16 cellular contexts compared by ENCODE assay signal in genomic region chr21:35019631-35020032, GRCh38. TPM values are rescaled to one million over a fixed set of nuclear protein-coding genes. Genes with fewer than 3 reads are reported as not detected.
DNase-seq lines count a peak whose midpoint lies in the region; ATAC-seq and TF ChIP-seq lines count a peak whose summit lies in the region.
"Had no signal": no experiment of that assay in that cellular context is flagged by ENCODE, and none has a peak within 500 bp of the region (broad histone marks: within the 10 kb centered on the region; RNA-seq: fewer than 3 reads in every experiment).

No MANE protein-coding gene starts in this region.

- intact Hi-C loops in activated CD4-positive, alpha-beta T cell treated with anti-CD3 and anti-CD28 coated beads for 36 hours (cut with DNase I, micrococcal nuclease) = no loop called here
- intact Hi-C loops in activated CD4-positive, alpha-beta T cell treated with anti-CD3 and anti-CD28 coated beads, Interleukin-2, amount 10 ng/mL, durations not matched to agents 24 days and 14 days (cut with micrococcal nuclease) = no loop called here
- intact Hi-C loops in left lung (cut with DNase I) = loop anchor here in 1 of 2 donors (10.0 kb wide), 1 partner anchor 95 kb away; no protein-coding TSS in a partner anchor
- intact Hi-C loops in stomach (cut with DNase I; ENCODE audit: low total_unique reads) = no loop called here

- TF ChIP-seq CTCF in left lung (IDR thresholded peaks at IDR 0.05) = no peak
- no peak for TF ChIP-seq CTCF in stomach (IDR thresholded peaks at IDR 0.05)

- peaks cover 12% of the 10 kb centered on the region for H3K36me3 Mint-ChIP-seq in activated CD4-positive, alpha-beta T cell treated with anti-CD3 and anti-CD28 coated beads for 36 hours (ENCODE audit: low read depth)
- peaks cover 44% of the 10 kb centered on the region for H3K36me3 Mint-ChIP-seq in activated CD4-positive, alpha-beta T cell treated with anti-CD3 and anti-CD28 coated beads, Interleukin-2, amount 10 ng/mL, durations not matched to agents 24 days and 14 days (ENCODE audit: low read depth)
- peaks cover 43% of the 10 kb centered on the region for H3K36me3 Mint-ChIP-seq in T-cell

- peak overlapping the region; percentile 24 for H3K27ac Mint-ChIP-seq in activated CD4-positive, alpha-beta T cell treated with anti-CD3 and anti-CD28 coated beads for 36 hours
- no peak overlapping the region for H3K27ac Mint-ChIP-seq in activated CD4-positive, alpha-beta T cell treated with anti-CD3 and anti-CD28 coated beads, Interleukin-2, amount 10 ng/mL, durations not matched to agents 24 days and 14 days
- H3K27ac Mint-ChIP-seq in T-cell = peak overlapping the region; percentile 32 to 45
- H3K27ac Mint-ChIP-seq: activated naive CD4-positive, alpha-beta T cell treated with anti-CD3 and anti-CD28 coated beads, Interleukin-2, amount 10 ng/mL, durations not matched to agents 7 days and 5 days had no signal

- H3K27me3 Mint-ChIP-seq in activated CD4-positive, alpha-beta T cell treated with anti-CD3 and anti-CD28 coated beads for 36 hours = no peaks in the 10 kb centered on the region
- H3K27me3 Mint-ChIP-seq in activated CD4-positive, alpha-beta T cell treated with anti-CD3 and anti-CD28 coated beads, Interleukin-2, amount 10 ng/mL, durations not matched to agents 24 days and 14 days = no peaks in the 10 kb centered on the region
- no peaks in the 10 kb centered on the region for H3K27me3 Mint-ChIP-seq in T-cell
- H3K27me3 Mint-ChIP-seq: activated naive CD4-positive, alpha-beta T cell treated with anti-CD3 and anti-CD28 coated beads, Interleukin-2, amount 10 ng/mL, durations not matched to agents 7 days and 5 days had no signal

- TF ChIP-seq POLR2A in stomach (IDR thresholded peaks at IDR 0.05) = no peak

- H3K4me3 Mint-ChIP-seq in activated CD4-positive, alpha-beta T cell treated with anti-CD3 and anti-CD28 coated beads for 36 hours = no peak overlapping the region
- H3K4me3 Mint-ChIP-seq in activated CD4-positive, alpha-beta T cell treated with anti-CD3 and anti-CD28 coated beads, Interleukin-2, amount 10 ng/mL, durations not matched to agents 24 days and 14 days = no peak overlapping the region
- no peak overlapping the region for H3K4me3 Mint-ChIP-seq in T-cell
- H3K4me3 Mint-ChIP-seq: activated naive CD4-positive, alpha-beta T cell treated with anti-CD3 and anti-CD28 coated beads, Interleukin-2, amount 10 ng/mL, durations not matched to agents 7 days and 5 days had no signal

- WGBS in stomach, 5 donors = 24 to 55% (median 42%) methylated on average over 9 of the region's 9 CpGs

- CTCF ChIA-PET in activated CD4-positive, alpha-beta T cell treated with anti-CD3 and anti-CD28 coated beads for 36 hours (lab: Charles Lee) = interaction anchor here (0.6 to 1.4 kb wide), 2 partner anchors 14 to 989 kb away, joined by 3 read pairs; no protein-coding TSS in a partner anchor
- CTCF ChIA-PET in T-cell (lab: Charles Lee) = interaction anchor here in 1 of 2 donors (1.9 kb wide), 1 partner anchor 27 kb away, joined by 7 read pairs; no protein-coding TSS in a partner anchor

- peaks cover 2% of the 10 kb centered on the region for H3K9me3 Mint-ChIP-seq in activated CD4-positive, alpha-beta T cell treated with anti-CD3 and anti-CD28 coated beads for 36 hours (ENCODE audit: low read depth)
- peaks cover 3% of the 10 kb centered on the region for H3K9me3 Mint-ChIP-seq in activated CD4-positive, alpha-beta T cell treated with anti-CD3 and anti-CD28 coated beads, Interleukin-2, amount 10 ng/mL, durations not matched to agents 24 days and 14 days
- H3K9me3 Mint-ChIP-seq in T-cell = no peaks in the 10 kb centered on the region
- H3K9me3 Mint-ChIP-seq: activated naive CD4-positive, alpha-beta T cell treated with anti-CD3 and anti-CD28 coated beads, Interleukin-2, amount 10 ng/mL, durations not matched to agents 7 days and 5 days had no signal

- H3K9me3 ChIP-seq in left lung (no peaks in the 10 kb centered on the region), stomach (no peaks in the 10 kb centered on the region)
- H3K9me3 ChIP-seq: gastrocnemius medialis, HAP-1, right atrium auricular region, SJSA1 had no signal

- DNase-seq in activated CD4-positive, alpha-beta T cell treated with anti-CD3 and anti-CD28 coated beads for 36 hours = no peak
- DNase-seq in activated CD4-positive, alpha-beta T cell treated with anti-CD3 and anti-CD28 coated beads, Interleukin-2, amount 10 ng/mL, durations not matched to agents 24 days and 14 days = no peak
- DNase-seq in T-cell (peak in 1 of 34 experiments; percentile 0), left lung (no peak), stomach (peak; percentile 75), NCI-H69 (lab: John Stamatoyannopoulos, UW) (no peak)
- DNase-seq: 8988T; activated naive CD4-positive, alpha-beta T cell treated with anti-CD3 and anti-CD28 coated beads, Interleukin-2, amount 10 ng/mL, durations not matched to agents 7 days and 5 days; gastrocnemius medialis; NK-92 treated with Interleukin-12 subunit alpha and Interleukin-12 subunit beta, amount 100 ng/mL, for 24 hours; stimulated activated CD4-positive, alpha-beta T cell treated with anti-CD3 and anti-CD28 coated beads, Interleukin-4, amount 100 ng/mL, for 1 hour had no signal

- ATAC-seq in activated CD4-positive, alpha-beta T cell treated with anti-CD3 and anti-CD28 coated beads for 36 hours = no peak
- ATAC-seq in T-cell (replicated peaks in 1 of 4) = no peak
- peak; percentile 88 for ATAC-seq in left lung
- ATAC-seq in HG03521 (IDR thresholded peaks at IDR 0.05; ENCODE audit: unreplicated experiment) = no peak
- no peak for ATAC-seq in GM21526 (IDR thresholded peaks at IDR 0.05; ENCODE audit: low FRiP score, unreplicated experiment)
- ATAC-seq: gastrocnemius medialis had no signal

- H3K36me3 ChIP-seq in left lung = no peaks in the 10 kb centered on the region
- H3K36me3 ChIP-seq in stomach = no peaks in the 10 kb centered on the region
- H3K36me3 ChIP-seq: gastrocnemius medialis, HAP-1, right atrium auricular region, SJSA1 had no signal

- H3K27me3 ChIP-seq in left lung (no peaks in the 10 kb centered on the region), stomach (no peaks in the 10 kb centered on the region)
- H3K27me3 ChIP-seq: gastrocnemius medialis, right atrium auricular region, SJSA1 had no signal

- H3K4me3 ChIP-seq in left lung = no peak overlapping the region
- H3K4me3 ChIP-seq in stomach = no peak overlapping the region
- H3K4me3 ChIP-seq: gastrocnemius medialis, HAP-1, right atrium auricular region, SJSA1 had no signal

- H3K27ac ChIP-seq in left lung (no peak overlapping the region), stomach (peak overlapping the region in 3 of 5 donors; percentile 29 to 51 (median 36))
- H3K27ac ChIP-seq: gastrocnemius medialis, right atrium auricular region, SJSA1 had no signal

- TF ChIP-seq EP300 in stomach (IDR thresholded peaks at IDR 0.05) = no peak

- POLR2A ChIA-PET in activated CD4-positive, alpha-beta T cell treated with anti-CD3 and anti-CD28 coated beads for 36 hours (lab: Charles Lee) = interaction anchor here (0.6 to 0.8 kb wide), 2 partner anchors 20 to 170 kb away, joined by 3 to 4 read pairs; no protein-coding TSS in a partner anchor
- POLR2A ChIA-PET in T-cell (lab: Charles Lee) = interaction anchor here (0.6 to 0.8 kb wide), 2 partner anchors 29 to 96 kb away, joined by 3 to 4 read pairs; no protein-coding TSS in a partner anchor

- peaks cover 90% of the 10 kb centered on the region for H3K4me1 Mint-ChIP-seq in activated CD4-positive, alpha-beta T cell treated with anti-CD3 and anti-CD28 coated beads for 36 hours
- peaks cover 71% of the 10 kb centered on the region for H3K4me1 Mint-ChIP-seq in activated CD4-positive, alpha-beta T cell treated with anti-CD3 and anti-CD28 coated beads, Interleukin-2, amount 10 ng/mL, durations not matched to agents 24 days and 14 days
- peaks cover 88 to 95% (median 93%) of the 10 kb centered on the region in 3 donors for H3K4me1 Mint-ChIP-seq in T-cell

- H3K4me1 ChIP-seq in left lung (peaks cover 0 to 23% of the 10 kb centered on the region in 2 donors), stomach (peaks cover 15 to 43% (median 26%) of the 10 kb centered on the region in 4 donors)
- H3K4me1 ChIP-seq: gastrocnemius medialis, HAP-1, right atrium auricular region had no signal

RNA-seq across cellular contexts. Expression of gene RUNX1, which starts 29.5 kb away (rescaled TPM):
- 10 to 100 TPM; 49.5 to 58.8 TPM for total RNA-seq in activated CD4-positive, alpha-beta T cell treated with anti-CD3 and anti-CD28 coated beads for 36 hours
- total RNA-seq in activated CD4-positive, alpha-beta T cell treated with anti-CD3 and anti-CD28 coated beads, Interleukin-2, amount 10 ng/mL, durations not matched to agents 24 days and 14 days = 100 and 101 TPM in 2 replicates
- total RNA-seq in T-cell (100 to 1,000 TPM in 3 of 5 donors, 10 to 100 TPM in 2; 87.0 to 117 (median 104) TPM), left lung (10 to 100 TPM; 81.1 to 89.6 TPM), stomach (100 to 1,000 TPM in 2 of 5 donors, 10 to 100 TPM in 3; 32.9 to 213 (median 83.0) TPM)
- 10 to 100 TPM in 1 of 3 donors, 1 to 10 TPM in 2; 8.0 to 10.4 (median 9.3) TPM for polyA plus RNA-seq in stomach

Comparison
In these comparisons a context has a peak if more than half of its experiments do, and no peak if none do; other contexts are left out.
1. H3K27ac ChIP-seq: peak in stomach (3 of 5); none in left lung (0 of 2).